ENCODE assay signal across 8 cellular contexts in genomic region chr17:8159032-8159400, GRCh38. TPM values are rescaled to one million over a fixed set of nuclear protein-coding genes. Genes with fewer than 3 reads are reported as not detected.
DNase-seq lines count a peak whose midpoint lies in the region; ATAC-seq and TF ChIP-seq lines count a peak whose summit lies in the region.
"Had no signal": no experiment of that assay in that cellular context is flagged by ENCODE, and none has a peak within 500 bp of the region (broad histone marks: within the 10 kb centered on the region; RNA-seq: fewer than 3 reads in every experiment).

No MANE protein-coding gene starts in this region.

- no peak for ATAC-seq in T-helper 17 cell
- no peak for ATAC-seq in gastroesophageal sphincter
- ATAC-seq in stimulated activated effector memory CD8-positive, alpha-beta T cell treated with anti-CD3 and anti-CD28 coated beads, Interleukin-12 subunit alpha, Interleukin-12 subunit beta, amount 100 ng/mL, for 72 hours, result no peak
- ATAC-seq in HG03469 (IDR thresholded peaks at IDR 0.05; ENCODE audit: unreplicated experiment), result no peak

- peaks cover 22% of the 10 kb centered on the region for H3F3A ChIP-seq in DOHH2 (ENCODE audit: control insufficient read depth, insufficient read depth)

- H3K36me3 Mint-ChIP-seq in T-helper 17 cell (ENCODE audit: low read depth), result peaks cover 9% of the 10 kb centered on the region
- H3K36me3 Mint-ChIP-seq in stimulated activated effector memory CD8-positive, alpha-beta T cell treated with anti-CD3 and anti-CD28 coated beads, Interleukin-12 subunit alpha, Interleukin-12 subunit beta, amount 100 ng/mL, for 72 hours, result peaks cover 52% of the 10 kb centered on the region

- H3K9me2 ChIP-seq in DOHH2 (replicated peaks; ENCODE audit: control insufficient read depth, low read length), result no peaks in the 10 kb centered on the region

- H3K4me3 Mint-ChIP-seq in T-helper 17 cell, result peak overlapping the region; percentile 73
- peak overlapping the region; percentile 81 for H3K4me3 Mint-ChIP-seq in stimulated activated effector memory CD8-positive, alpha-beta T cell treated with anti-CD3 and anti-CD28 coated beads, Interleukin-12 subunit alpha, Interleukin-12 subunit beta, amount 100 ng/mL, for 72 hours

- H3K27me3 Mint-ChIP-seq in T-helper 17 cell, result no peaks in the 10 kb centered on the region

- H3K4me1 ChIP-seq in DOHH2 (ENCODE audit: control insufficient read depth, low read length), result peaks cover 69% of the 10 kb centered on the region
- peaks cover 7 to 66% (median 36%) of the 10 kb centered on the region in 3 donors for H3K4me1 ChIP-seq in gastroesophageal sphincter

- H3K36me3 ChIP-seq in DOHH2 (ENCODE audit: control insufficient read depth, low read length), result peaks cover 43% of the 10 kb centered on the region
- H3K36me3 ChIP-seq in gastroesophageal sphincter, result peaks cover 0 to 25% of the 10 kb centered on the region in 2 donors

- peaks cover 54% of the 10 kb centered on the region for H3K4me1 Mint-ChIP-seq in T-helper 17 cell
- H3K4me1 Mint-ChIP-seq in stimulated activated effector memory CD8-positive, alpha-beta T cell treated with anti-CD3 and anti-CD28 coated beads, Interleukin-12 subunit alpha, Interleukin-12 subunit beta, amount 100 ng/mL, for 72 hours, result peaks cover 49% of the 10 kb centered on the region

- H3K9me3 Mint-ChIP-seq in stimulated activated effector memory CD8-positive, alpha-beta T cell treated with anti-CD3 and anti-CD28 coated beads, Interleukin-12 subunit alpha, Interleukin-12 subunit beta, amount 100 ng/mL, for 72 hours, result no peaks in the 10 kb centered on the region

- peaks cover 36% of the 10 kb centered on the region for H3K79me2 ChIP-seq in DOHH2 (ENCODE audit: control insufficient read depth, low read length)

- no peaks in the 10 kb centered on the region for H3K27me3 ChIP-seq in DOHH2 (ENCODE audit: control insufficient read depth, low read length)
- no peaks in the 10 kb centered on the region for H3K27me3 ChIP-seq in gastroesophageal sphincter

- H3K27ac ChIP-seq in DOHH2 (ENCODE audit: low read depth, low read length) (no peak overlapping the region), gastroesophageal sphincter (peak overlapping the region; percentile 19 to 99 (median 80)), caudate nucleus (ENCODE audit: low read depth, low read length) (no peak overlapping the region)

- H3K27ac Mint-ChIP-seq in T-helper 17 cell, result no peak overlapping the region
- H3K27ac Mint-ChIP-seq in stimulated activated effector memory CD8-positive, alpha-beta T cell treated with anti-CD3 and anti-CD28 coated beads, Interleukin-12 subunit alpha, Interleukin-12 subunit beta, amount 100 ng/mL, for 72 hours, result peak overlapping the region; percentile 88

- peaks cover 7% of the 10 kb centered on the region; the same call in 1 of the 2 replicates for H4K20me1 ChIP-seq in DOHH2 (ENCODE audit: control insufficient read depth, insufficient read depth, low read depth, low read length)

- no peak overlapping the region for H3K4me3 ChIP-seq in DOHH2 (ENCODE audit: low read length)
- no peak overlapping the region for H3K4me3 ChIP-seq in gastroesophageal sphincter

- H3K9me3 ChIP-seq in DOHH2 (ENCODE audit: control insufficient read depth, insufficient read depth, low read length) (no peaks in the 10 kb centered on the region), T-helper 17 cell (ENCODE audit: control insufficient read depth, low read length, poor library complexity, severe bottlenecking) (no peaks in the 10 kb centered on the region), gastroesophageal sphincter (no peaks in the 10 kb centered on the region)

- TF ChIP-seq CTCF in DOHH2 (IDR thresholded peaks at IDR 0.05; ENCODE audit: low read depth, low read length, poor library complexity, severe bottlenecking) (no peak), gastroesophageal sphincter (IDR thresholded peaks at IDR 0.05) (peak in 1 of 4 experiments; percentile 5)

- WGBS in gastroesophageal sphincter (ENCODE audit: low coverage in 1 of 2), 2 donors, result 24 to 50% methylated on average over 2 to 3 of the region's 3 CpGs

- no peak for TF ChIP-seq EP300 in gastroesophageal sphincter (IDR thresholded peaks at IDR 0.05)

- peak overlapping the region; percentile 74; the same call in 1 of the 2 replicates for H3K4me2 ChIP-seq in DOHH2 (ENCODE audit: low read length)

- DNase-seq in T-helper 17 cell (no peak), caudate nucleus (lab: John Stamatoyannopoulos, UW) (no peak), NOMO-1 treated with DMSO at 0.1 percent for 48 hours (lab: John Stamatoyannopoulos, UW; ENCODE audit: unreplicated experiment) (no peak)
- DNase-seq in stimulated activated effector memory CD8-positive, alpha-beta T cell treated with anti-CD3 and anti-CD28 coated beads, Interleukin-12 subunit alpha, Interleukin-12 subunit beta, amount 100 ng/mL, for 72 hours (ENCODE audit: low spot score in 2 of 2), result no peak
- DNase-seq: NCI-H1417 treated with DMSO at 0.1 percent for 48 hours had no signal

- no peak for TF ChIP-seq POLR2A in gastroesophageal sphincter (IDR thresholded peaks at IDR 0.05)

RNA-seq across cellular contexts. Expression of gene VAMP2, which starts 3.7 kb away (rescaled TPM):
- 100 to 1,000 TPM; 209 to 252 TPM for total RNA-seq in T-helper 17 cell
- total RNA-seq in gastroesophageal sphincter, result 10 to 100 TPM; 14.6 to 39.8 (median 33.4) TPM

RNA-seq across cellular contexts. Expression of gene PER1, which starts 6.8 kb away (rescaled TPM):
- 1,000 to 10,000 TPM; 1,926 to 2,038 TPM for total RNA-seq in T-helper 17 cell
- 100 to 1,000 TPM in 3 of 4 donors, 10 to 100 TPM in 1; 67.1 to 188 (median 136) TPM for total RNA-seq in gastroesophageal sphincter

RNA-seq across cellular contexts. Expression of gene TMEM107, which starts 17.2 kb away (rescaled TPM):
- 10 to 100 TPM; 33.0 to 33.9 TPM for total RNA-seq in T-helper 17 cell
- 10 to 100 TPM; 11.2 to 18.8 (median 15.5) TPM for total RNA-seq in gastroesophageal sphincter

RNA-seq across cellular contexts. Expression of gene BORCS6, which starts 31.0 kb away (rescaled TPM):
- total RNA-seq in T-helper 17 cell (1 to 10 TPM; 8.3 to 8.7 TPM), gastroesophageal sphincter (10 to 100 TPM in 3 of 4 donors, 1 to 10 TPM in 1; 8.1 to 16.1 (median 12.4) TPM)

RNA-seq across cellular contexts. Expression of gene HES7, which starts 35.1 kb away (rescaled TPM):
- total RNA-seq in T-helper 17 cell, result not detected
- total RNA-seq in gastroesophageal sphincter, result under 1 TPM in 2 of 4 donors, not detected in 2; 0.89 to 0.94 TPM

Comparison
In these comparisons a context has a peak if more than half of its experiments do, and no peak if none do; other contexts are left out.
1. H3K27ac ChIP-seq: peak in gastroesophageal sphincter (4 of 4); none in DOHH2 (single experiment) and caudate nucleus (single experiment).
2. RNA of gene VAMP2, which starts 3.7 kb away (total RNA-seq): 209 to 252 TPM in T-helper 17 cell; 14.6 to 39.8 TPM in gastroesophageal sphincter; every median in the first group is over 4 times any median in the second.
3. RNA of gene PER1, which starts 6.8 kb away (total RNA-seq): 1,926 to 2,038 TPM in T-helper 17 cell; 67.1 to 188 TPM in gastroesophageal sphincter; every median in the first group is over 10 times any median in the second.